In genomic region chr20:5528719-5529256, GRCh38 we compare ENCODE assay signal across 8 cellular contexts.
DNase-seq lines count a peak whose midpoint lies in the region; ATAC-seq, FAIRE-seq and TF ChIP-seq lines count a peak whose summit lies in the region.

No MANE protein-coding gene starts in this region.

- no peaks in the 10 kb centered on the region for H3K36me3 ChIP-seq in HepG2 (replicated peaks in 1 of 2; ENCODE audit: control insufficient read depth in 1 of 2, insufficient read depth in 2 of 2, low read length in 2 of 2)

- H3K9me3 ChIP-seq in HepG2 (ENCODE audit: low read length): no peaks in the 10 kb centered on the region

- no peak overlapping the region for H3K9ac ChIP-seq in HepG2 (ENCODE audit: insufficient read depth, low read depth, low read length)

- no peak overlapping the region for H2AFZ ChIP-seq in HepG2 (ENCODE audit: low read length)

- peaks cover 25% of the 10 kb centered on the region; the same call in 1 of the 2 replicates for H3K4me1 ChIP-seq in HepG2 (ENCODE audit: insufficient read depth, low read length)

- peak overlapping the region; percentile 99 for H3K4me2 ChIP-seq in HepG2 (ENCODE audit: low read depth, low read length)

- no peaks in the 10 kb centered on the region for H3K79me2 ChIP-seq in HepG2 (ENCODE audit: insufficient read depth, low read length)

- in situ Hi-C loops in HepG2 (cut with HindIII; ENCODE audit: extremely low pct_ligation_motif_present, low pct_unique_long_range_greater_than_20kb): loop anchor here (5.0 kb wide), 1 partner anchor 549 kb away; no protein-coding TSS in a partner anchor

- intact Hi-C loops in HepG2 (cut with micrococcal nuclease; ENCODE audit: unreplicated experiment): loop anchor here (1.0 to 10.0 kb wide), 9 partner anchors 14 to 1846 kb away; no protein-coding TSS in a partner anchor

- no peaks in the 10 kb centered on the region for H4K20me1 ChIP-seq in HepG2 (ENCODE audit: insufficient read depth, low read length)

- WGBS in HepG2 (ENCODE audit: low lambda C conversion rate): 7% methylated on average over 6 of the region's 7 CpGs

- peak; percentile 88 for TF ChIP-seq CTCF in choroid plexus epithelial cell (conservative IDR thresholded peaks at IDR 0.05; ENCODE audit: low read depth, low read length)
- TF ChIP-seq CTCF in HepG2 (CRISPR knock-in tag; IDR thresholded peaks at IDR 0.05): peak; percentile 95

- no peak for TF ChIP-seq POLR2A in HepG2 (IDR thresholded peaks at IDR 0.05; ENCODE audit: insufficient read depth in 1 of 2, low read depth in 2 of 2, low read length in 2 of 2)

- no TSS peak for BruUV-seq in HepG2 (replicated peaks; lab: Mats Ljungman, UMichigan)

- H3K27me3 ChIP-seq in HepG2 (ENCODE audit: control insufficient read depth in 1 of 2, insufficient read depth in 2 of 2, low read length in 2 of 2): peaks cover 3 to 14% of the 10 kb centered on the region in 2 experiments; a peak in 3 of 5 replicates

- peak; percentile 92 for FAIRE-seq in HepG2 (lab: Jason Lieb, UNC)

- DNase-seq in AG20443 (ENCODE audit: low spot score) (peak; percentile 80), NCI-H510A (lab: John Stamatoyannopoulos, UW) (peak; percentile 53), choroid plexus epithelial cell (ENCODE audit: low read depth) (peak; percentile 95), HepG2 (ENCODE audit: low spot score) (peak; percentile 93)
- peak; percentile 57 for DNase-seq in activated CD4-positive, alpha-beta T cell treated with anti-CD3 and anti-CD28 coated beads for 1 hour
- peak; percentile 26 to 56 (median 43) for DNase-seq in stimulated activated CD4-positive, alpha-beta T cell treated with anti-CD3 and anti-CD28 coated beads, TNF-alpha, amount 100 ng/mL, for 4 hours (ENCODE audit: low read depth in 3 of 3)

- no peak overlapping the region for H3K27ac ChIP-seq in HepG2 (ENCODE audit: extremely low read length, insufficient read depth, low read length)

- TF ChIP-seq EP300 in HepG2 (IDR thresholded peaks at IDR 0.05; ENCODE audit: low read depth in 2 of 2, low read length in 2 of 2) (no peak), HepG2 (CRISPR knock-in tag; IDR thresholded peaks at IDR 0.05; ENCODE audit: borderline replicate concordance) (no peak)

- CTCF ChIA-PET in HepG2 (lab: Yijun Ruan, JAX; ENCODE audit: low intra/inter-chr PET ratio, low total read pairs): interaction anchor here (1.4 to 3.6 kb wide), 6 partner anchors 15 to 547 kb away, joined by 3 to 84 read pairs (median 18); no protein-coding TSS in a partner anchor

- ATAC-seq in GM18907 (IDR thresholded peaks at IDR 0.05; ENCODE audit: unreplicated experiment) (peak; percentile 79), HG03442 (IDR thresholded peaks at IDR 0.05; ENCODE audit: unreplicated experiment) (peak; percentile 68), HepG2 (peak; percentile 77)

- POLR2A ChIA-PET in HepG2 (lab: Yijun Ruan, JAX): interaction anchor here (0.5 to 1.6 kb wide), 7 partner anchors 14 to 545 kb away, joined by 3 to 6 read pairs (median 5); no protein-coding TSS in a partner anchor

- H3K4me3 ChIP-seq in choroid plexus epithelial cell (ENCODE audit: low read depth, low read length): no peak overlapping the region
- peak overlapping the region in 1 of 3 experiments; percentile 62; a peak in 1 of 6 replicates for H3K4me3 ChIP-seq in HepG2 (replicated peaks in 1 of 3; ENCODE audit: insufficient read depth in 1 of 3, low read depth in 2 of 3, low read length in 3 of 3)

- peak; percentile 96 for TF ChIP-seq RAD21 in HepG2 (CRISPR knock-in tag; IDR thresholded peaks at IDR 0.05)

TF ChIP-seq in HepG2, 621 proteins besides CTCF, POLR2A, EP300 and RAD21 (continues in another document):
- TF ChIP-seq RARA (CRISPR knock-in tag; IDR thresholded peaks at IDR 0.05) (peak; percentile 33; the same call in 1 of the 2 replicates), SAP130 (CRISPR knock-in tag; IDR thresholded peaks at IDR 0.05; ENCODE audit: low read depth) (peak; percentile 55), TGIF2 (CRISPR knock-in tag; IDR thresholded peaks at IDR 0.05) (0 out of 2 replicates have a peak, but pooled peaks have one; percentile 64), ZBTB14 (CRISPR knock-in tag; IDR thresholded peaks at IDR 0.05) (no peak), IKZF5 (CRISPR knock-in tag; IDR thresholded peaks at IDR 0.05) (peak; percentile 57; the same call in 1 of the 2 replicates), ZFP41 (CRISPR knock-in tag; IDR thresholded peaks at IDR 0.05; ENCODE audit: borderline replicate concordance) (no peak), FOXA3 (CRISPR knock-in tag; IDR thresholded peaks at IDR 0.05) (peak; percentile 25; the same call in 1 of the 2 replicates), ZNF558 (CRISPR knock-in tag; IDR thresholded peaks at IDR 0.05; ENCODE audit: borderline replicate concordance) (no peak), ZNF430 (CRISPR knock-in tag; IDR thresholded peaks at IDR 0.05) (0 out of 2 replicates have a peak, but pooled peaks have one; percentile 19), YEATS2 (CRISPR knock-in tag; IDR thresholded peaks at IDR 0.05; ENCODE audit: borderline replicate concordance) (no peak), FOXK2 (IDR thresholded peaks at IDR 0.05) (no peak), SALL2 (CRISPR knock-in tag; IDR thresholded peaks at IDR 0.05) (peak; percentile 50; the same call in 1 of the 2 replicates), ARID3A (IDR thresholded peaks at IDR 0.05; ENCODE audit: low read depth, low read length) (peak; percentile 98), ZBTB37 (CRISPR knock-in tag; IDR thresholded peaks at IDR 0.05) (no peak), ZNF543 (CRISPR knock-in tag; IDR thresholded peaks at IDR 0.05) (0 out of 2 replicates have a peak, but pooled peaks have one; percentile 46), GATAD2A (CRISPR knock-in tag; IDR thresholded peaks at IDR 0.05) (peak; percentile 42; the same call in 1 of the 2 replicates), SATB2 (CRISPR knock-in tag; IDR thresholded peaks at IDR 0.05) (0 out of 2 replicates have a peak, but pooled peaks have one; percentile 61), ZNF264 (CRISPR knock-in tag; IDR thresholded peaks at IDR 0.05) (no peak), ZNF33B (CRISPR knock-in tag; IDR thresholded peaks at IDR 0.05) (0 out of 2 replicates have a peak, but pooled peaks have one; percentile 20), ERF (CRISPR knock-in tag; IDR thresholded peaks at IDR 0.05) (peak; percentile 8; the same call in 1 of the 2 replicates), HNF1B (CRISPR knock-in tag; IDR thresholded peaks at IDR 0.05) (peak; percentile 5; the same call in 1 of the 2 replicates)

Comparison
In these comparisons a context has a peak if more than half of its experiments do, and no peak if none do; other contexts are left out.
1. DNase-seq: peak in every context shown above with its lines; median percentile 95 in choroid plexus epithelial cell; 93 in HepG2; 80 in AG20443; 57 in activated CD4-positive, alpha-beta T cell treated with anti-CD3 and anti-CD28 coated beads for 1 hour; 53 in NCI-H510A; 43 in stimulated activated CD4-positive, alpha-beta T cell treated with anti-CD3 and anti-CD28 coated beads, TNF-alpha, amount 100 ng/mL, for 4 hours.